ENCODE assay signal across 8 cellular contexts in genomic region chrX:115690554-115691216, GRCh38.
DNase-seq lines count a peak whose midpoint lies in the region; ATAC-seq lines count a peak whose summit lies in the region.

No MANE protein-coding gene starts in this region.

- ATAC-seq in GM21526 (IDR thresholded peaks at IDR 0.05; ENCODE audit: low FRiP score, unreplicated experiment), result peak; percentile 91
- peak; percentile 77 to 84 for ATAC-seq in left cardiac atrium

- DNase-seq in G401 (ENCODE audit: low spot score) (peak; percentile 52), HS-5 (ENCODE audit: low read depth) (peak; percentile 38), NCI-H82 (lab: John Stamatoyannopoulos, UW) (peak; percentile 84), adipocyte (ENCODE audit: low read depth) (peak; percentile 91), left cardiac atrium (peak; percentile 44), retina (peak; percentile 71)
- DNase-seq in effector memory CD4-positive, alpha-beta T cell, result no peak

- no peaks in the 10 kb centered on the region for H3K9me3 ChIP-seq in adipocyte (ENCODE audit: control insufficient read depth, low read length)
- no peaks in the 10 kb centered on the region for H3K9me3 ChIP-seq in effector memory CD4-positive, alpha-beta T cell (ENCODE audit: control insufficient read depth, low read length)

- H3K9ac ChIP-seq in adipocyte (ENCODE audit: low read length), result peak overlapping the region; percentile 64

- peaks cover 4% of the 10 kb centered on the region for H3K4me1 ChIP-seq in adipocyte (ENCODE audit: control insufficient read depth, insufficient read depth, low read length)
- H3K4me1 ChIP-seq in effector memory CD4-positive, alpha-beta T cell (ENCODE audit: control insufficient read depth, insufficient read depth, low read length, poor library complexity, severe bottlenecking), result no peaks in the 10 kb centered on the region

- no peak overlapping the region for H3K27ac ChIP-seq in effector memory CD4-positive, alpha-beta T cell (ENCODE audit: insufficient read depth, low read length, poor library complexity, severe bottlenecking)

- H3K36me3 ChIP-seq in adipocyte (ENCODE audit: control insufficient read depth, insufficient read depth, low read length, severe bottlenecking), result no peaks in the 10 kb centered on the region
- H3K36me3 ChIP-seq in effector memory CD4-positive, alpha-beta T cell (ENCODE audit: control insufficient read depth, insufficient read depth, low read length), result no peaks in the 10 kb centered on the region

- intact Hi-C loops in left cardiac atrium (cut with DNase I), result loop anchor here in 1 of 2 donors (2.0 to 5.0 kb wide), 2 partner anchors 40 to 358 kb away; no protein-coding TSS in a partner anchor

- peak overlapping the region; percentile 68 for H3K4me3 ChIP-seq in adipocyte (ENCODE audit: low read length)
- H3K4me3 ChIP-seq in effector memory CD4-positive, alpha-beta T cell (ENCODE audit: insufficient read depth, low read depth, low read length, poor library complexity, severe bottlenecking), result no peak overlapping the region

- in situ Hi-C loops in G401 (cut with HindIII; ENCODE audit: low sequenced_read_pairs), result no loop called here

- H3K27me3 ChIP-seq in adipocyte (replicated peaks; ENCODE audit: control insufficient read depth, insufficient read depth, low read length), result peaks cover 47% of the 10 kb centered on the region
- H3K27me3 ChIP-seq in effector memory CD4-positive, alpha-beta T cell (replicated peaks; ENCODE audit: control insufficient read depth, insufficient read depth, low read length, poor library complexity, severe bottlenecking), result no peaks in the 10 kb centered on the region

Comparison
In these comparisons a context has a peak if more than half of its experiments do, and no peak if none do; other contexts are left out.
1. DNase-seq: peak in G401 (single experiment), HS-5 (single experiment), NCI-H82 (single experiment), adipocyte (single experiment), left cardiac atrium (single experiment) and retina (single experiment); none in effector memory CD4-positive, alpha-beta T cell (0 of 3).